Comparison of ENCODE assay signal across 18 cellular contexts in the genomic region with DNA sequence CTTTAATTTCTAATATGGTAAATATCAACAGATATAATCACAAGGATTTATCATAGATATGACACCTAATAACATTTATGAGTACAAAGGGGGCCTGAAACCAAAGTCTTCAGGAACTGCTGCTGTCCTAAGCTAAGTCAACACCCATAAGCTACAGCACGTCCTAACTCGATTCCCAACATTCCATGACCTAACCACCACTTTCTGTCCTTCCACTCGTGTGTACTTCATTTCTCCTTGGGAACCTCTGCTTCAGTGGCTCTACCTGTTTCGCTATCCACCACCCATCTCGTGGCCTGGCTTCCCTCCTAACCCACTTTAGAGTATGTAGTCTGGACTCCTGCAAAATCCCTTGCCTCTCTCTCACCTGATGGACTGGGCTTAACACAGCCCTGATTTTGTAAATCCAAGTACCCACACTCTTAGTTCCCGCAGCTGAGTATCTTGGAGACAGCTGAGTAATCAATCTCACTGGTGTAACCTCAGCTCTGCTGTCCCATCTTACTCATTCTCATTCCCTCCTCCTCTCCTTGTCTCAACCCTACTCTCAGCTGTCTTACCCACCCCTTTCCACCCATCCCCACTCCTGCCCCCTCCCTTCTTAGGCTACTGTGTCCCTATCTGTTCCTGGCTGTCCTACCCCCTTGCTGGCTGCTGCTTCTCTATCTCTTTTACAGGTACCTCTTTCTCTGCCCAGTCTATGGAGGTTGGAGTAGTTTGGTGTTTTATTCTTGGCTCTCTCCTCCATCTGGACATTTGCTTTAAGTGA.
DNase-seq lines count a peak whose midpoint lies in the region; ATAC-seq, FAIRE-seq and TF ChIP-seq lines count a peak whose summit lies in the region.
"Had no signal": no experiment of that assay in that cellular context is flagged by ENCODE, and none has a peak within 500 bp of the region (broad histone marks: within the 10 kb centered on the region; RNA-seq: fewer than 3 reads in every experiment).

No MANE protein-coding gene starts in this region.

- no peak overlapping the region for H4K8ac ChIP-seq in mesenchymal stem cell (ENCODE audit: low read length)

- no peak overlapping the region for H3K23ac ChIP-seq in mesenchymal stem cell (ENCODE audit: low read length in 2 of 2)

- H3K36me3 Mint-ChIP-seq in stimulated activated naive B cell treated with anti-CD40 and anti-IgM and Interleukin-4, amounts not matched to agents 10 μg/mL and 1 μg/mL and 100 μg/mL, for 72 hours = no peaks in the 10 kb centered on the region
- H3K36me3 Mint-ChIP-seq: CD14-positive monocyte; CD8-positive, alpha-beta T cell had no signal

- H2AK5ac ChIP-seq in mesenchymal stem cell (ENCODE audit: low read length, severe bottlenecking) = no peak overlapping the region

- H3K79me1 ChIP-seq in mesenchymal stem cell (replicated peaks; ENCODE audit: low read length, poor library complexity, severe bottlenecking) = no peaks in the 10 kb centered on the region

- H3F3A ChIP-seq in PC-9 (ENCODE audit: insufficient read depth, low read depth) = no peaks in the 10 kb centered on the region

- DNase-seq in PC-9 (no peak), bronchial epithelial cell (ENCODE audit: low read depth) (peak; percentile 64), mesenchymal stem cell (no peak), aorta (no peak), stomach (no peak), NCI-H524 (lab: John Stamatoyannopoulos, UW) (no peak)
- DNase-seq in stimulated activated naive B cell treated with anti-CD40 and anti-IgM and Interleukin-4, amounts not matched to agents 10 μg/mL and 1 μg/mL and 100 μg/mL, for 72 hours = no peak
- DNase-seq: CD8-positive, alpha-beta T cell; COR-L47; DMS153; DMS79 treated with DMSO at 0.1 percent for 48 hours; EL; H7 had no signal

- TF ChIP-seq EP300 in stomach (IDR thresholded peaks at IDR 0.05) = no peak

- H2AFZ ChIP-seq in PC-9 = no peak overlapping the region
- H2AFZ ChIP-seq in mesenchymal stem cell (ENCODE audit: low read depth, low read length) = no peak overlapping the region
- H2AFZ ChIP-seq: GM23338 had no signal

- 79% methylated on average over 6 of the region's 6 CpGs for WGBS in mesenchymal stem cell
- 92 to 93% methylated on average over 6 of the region's 6 CpGs for WGBS in aorta, 2 donors
- 60 to 81% (median 77%) methylated on average over 6 of the region's 6 CpGs for WGBS in stomach, 5 donors

- BruUV-seq in PC-9 (replicated peaks; lab: Mats Ljungman, UMichigan) = no TSS peak

- H3K14ac ChIP-seq in mesenchymal stem cell (ENCODE audit: low read length in 2 of 2) = peak overlapping the region in 1 of 2 experiments; percentile 22

- H3K9me3 Mint-ChIP-seq in stimulated activated naive B cell treated with anti-CD40 and anti-IgM and Interleukin-4, amounts not matched to agents 10 μg/mL and 1 μg/mL and 100 μg/mL, for 72 hours = peaks cover 2 to 4% of the 10 kb centered on the region in 2 donors
- H3K9me3 Mint-ChIP-seq: GM23338 had no signal

- peaks cover 9% of the 10 kb centered on the region; the same call in 1 of the 2 replicates for H3K27me3 ChIP-seq in PC-9 (ENCODE audit: insufficient read depth, low read depth)
- H3K27me3 ChIP-seq in bronchial epithelial cell (ENCODE audit: control insufficient read depth, insufficient read depth, low read length) = no peaks in the 10 kb centered on the region
- H3K27me3 ChIP-seq in mesenchymal stem cell (ENCODE audit: control insufficient read depth in 1 of 2, insufficient read depth in 1 of 2, low read length in 2 of 2) = peaks cover 4 to 8% of the 10 kb centered on the region in 2 experiments
- H3K27me3 ChIP-seq in aorta (ENCODE audit: control insufficient read depth in 1 of 2, insufficient read depth in 2 of 2, low read length in 1 of 2) = no peaks in the 10 kb centered on the region
- H3K27me3 ChIP-seq in stomach = no peaks in the 10 kb centered on the region

- POLR2A ChIA-PET in PC-9 (lab: Charles Lee; ENCODE audit: unreplicated experiment) = no interaction called here

- H2BK5ac ChIP-seq in mesenchymal stem cell (ENCODE audit: low read depth, low read length, poor library complexity, severe bottlenecking) = no peak overlapping the region

- peak; percentile 26 for ATAC-seq in aorta (ENCODE audit: low FRiP score)
- no peak for ATAC-seq in stimulated activated naive B cell treated with anti-CD40 and anti-IgM and Interleukin-4, amounts not matched to agents 10 μg/mL and 1 μg/mL and 100 μg/mL, for 72 hours (replicated peaks)
- ATAC-seq: CD8-positive, alpha-beta T cell; GM23338 had no signal

- H3K4me3 ChIP-seq in PC-9 (no peak overlapping the region), bronchial epithelial cell (ENCODE audit: low read depth, low read length) (no peak overlapping the region), mesenchymal stem cell (ENCODE audit: insufficient read depth in 1 of 2, low read depth in 1 of 2, low read length in 2 of 2) (no peak overlapping the region), aorta (ENCODE audit: low read length in 2 of 2) (no peak overlapping the region), stomach (no peak overlapping the region)
- H3K4me3 ChIP-seq: GM23338 had no signal

- no peaks in the 10 kb centered on the region for H3K9me3 ChIP-seq in PC-9 (ENCODE audit: insufficient read depth, low read depth)
- H3K9me3 ChIP-seq in mesenchymal stem cell (ENCODE audit: control insufficient read depth, low read length) = no peaks in the 10 kb centered on the region
- H3K9me3 ChIP-seq in aorta (ENCODE audit: control insufficient read depth, low read length) = no peaks in the 10 kb centered on the region
- no peaks in the 10 kb centered on the region for H3K9me3 ChIP-seq in stomach

- H4K20me1 ChIP-seq in PC-9 (ENCODE audit: insufficient read depth) = no peaks in the 10 kb centered on the region

- H3K79me2 ChIP-seq in PC-9 (ENCODE audit: low read depth) = no peaks in the 10 kb centered on the region

- H3K4me1 ChIP-seq in PC-9 (replicated peaks; ENCODE audit: insufficient read depth) (no peaks in the 10 kb centered on the region), mesenchymal stem cell (ENCODE audit: control insufficient read depth, insufficient read depth, low read depth, low read length) (no peaks in the 10 kb centered on the region), aorta (ENCODE audit: control insufficient read depth in 1 of 2, insufficient read depth in 2 of 2, low read length in 2 of 2) (no peaks in the 10 kb centered on the region), stomach (no peaks in the 10 kb centered on the region)

- intact Hi-C loops in PC-9 (cut with micrococcal nuclease; ENCODE audit: unreplicated experiment) = no loop called here
- intact Hi-C loops in aorta (cut with DNase I) = no loop called here
- intact Hi-C loops in stomach (cut with DNase I; ENCODE audit: low total_unique reads) = no loop called here

- H3K27me3 Mint-ChIP-seq in stimulated activated naive B cell treated with anti-CD40 and anti-IgM and Interleukin-4, amounts not matched to agents 10 μg/mL and 1 μg/mL and 100 μg/mL, for 72 hours = peaks cover 0 to 4% of the 10 kb centered on the region in 2 donors

- H2BK12ac ChIP-seq in mesenchymal stem cell (ENCODE audit: low read length in 2 of 2) = no peak overlapping the region

- H2BK120ac ChIP-seq in mesenchymal stem cell (ENCODE audit: low read depth, low read length) = no peak overlapping the region

- no peak overlapping the region for H3K27ac Mint-ChIP-seq in stimulated activated naive B cell treated with anti-CD40 and anti-IgM and Interleukin-4, amounts not matched to agents 10 μg/mL and 1 μg/mL and 100 μg/mL, for 72 hours
- H3K27ac Mint-ChIP-seq: CD8-positive, alpha-beta T cell; GM23338 had no signal

- H3K27ac ChIP-seq in PC-9 (no peak overlapping the region), mesenchymal stem cell (ENCODE audit: low read length, poor library complexity, severe bottlenecking) (no peak overlapping the region), aorta (ENCODE audit: low read depth in 1 of 2, low read length in 2 of 2) (no peak overlapping the region), stomach (no peak overlapping the region)

- no peaks in the 10 kb centered on the region for H3K36me3 ChIP-seq in PC-9 (ENCODE audit: low read depth)
- no peaks in the 10 kb centered on the region for H3K36me3 ChIP-seq in bronchial epithelial cell (ENCODE audit: control insufficient read depth, insufficient read depth, low read length)
- no peaks in the 10 kb centered on the region for H3K36me3 ChIP-seq in mesenchymal stem cell (ENCODE audit: control insufficient read depth in 1 of 2, insufficient read depth in 2 of 2, low read depth in 1 of 2, low read length in 2 of 2)
- no peaks in the 10 kb centered on the region for H3K36me3 ChIP-seq in aorta (ENCODE audit: control insufficient read depth in 1 of 2, insufficient read depth in 2 of 2, low read length in 1 of 2)
- H3K36me3 ChIP-seq in stomach = no peaks in the 10 kb centered on the region

- H4K91ac ChIP-seq in mesenchymal stem cell (ENCODE audit: low read length) = peak overlapping the region; percentile 15

- TF ChIP-seq CTCF in PC-9 (conservative IDR thresholded peaks at IDR 0.05) (no peak), bronchial epithelial cell (IDR thresholded peaks at IDR 0.05; ENCODE audit: insufficient read depth, low read length, severe bottlenecking) (no peak), stomach (IDR thresholded peaks at IDR 0.05) (no peak)

- CTCF ChIA-PET in PC-9 (lab: Charles Lee) = no interaction called here

- no peak overlapping the region for H3K4me3 Mint-ChIP-seq in stimulated activated naive B cell treated with anti-CD40 and anti-IgM and Interleukin-4, amounts not matched to agents 10 μg/mL and 1 μg/mL and 100 μg/mL, for 72 hours
- H3K4me3 Mint-ChIP-seq: CD14-positive monocyte; CD8-positive, alpha-beta T cell; GM23338 had no signal

- no peak overlapping the region for H3K4ac ChIP-seq in mesenchymal stem cell (ENCODE audit: low read depth in 1 of 2, low read length in 2 of 2)

- no peak overlapping the region for H3K18ac ChIP-seq in mesenchymal stem cell (ENCODE audit: low read depth in 1 of 2, low read length in 2 of 2)

- TF ChIP-seq POLR2A in stomach (IDR thresholded peaks at IDR 0.05) = no peak

- peaks cover 2 to 4% of the 10 kb centered on the region in 2 donors for H3K4me1 Mint-ChIP-seq in stimulated activated naive B cell treated with anti-CD40 and anti-IgM and Interleukin-4, amounts not matched to agents 10 μg/mL and 1 μg/mL and 100 μg/mL, for 72 hours
- H3K4me1 Mint-ChIP-seq: CD14-positive monocyte, GM23338 had no signal

- H3K4me2 ChIP-seq in PC-9 (0 out of 2 replicates have a peak overlapping the region, but pooled peaks have one; percentile 19), mesenchymal stem cell (ENCODE audit: low read length, poor library complexity, severe bottlenecking) (no peak overlapping the region)
- H3K4me2 ChIP-seq: GM23338 had no signal

- H2BK15ac ChIP-seq in mesenchymal stem cell (ENCODE audit: low read depth, poor library complexity, severe bottlenecking) = no peak overlapping the region

- no peak overlapping the region for H3K9ac ChIP-seq in mesenchymal stem cell (ENCODE audit: low read length)

- peak; percentile 72 for FAIRE-seq in bronchial epithelial cell (lab: Jason Lieb, UNC)
- FAIRE-seq: D721Med, G401.6, GM12891 had no signal

- H3K9me2 ChIP-seq in PC-9 (ENCODE audit: insufficient read depth) = no peaks in the 10 kb centered on the region
